In genomic region chrX:38628587-38628986, GRCh38 we compare ENCODE assay signal across 32 cellular contexts.
"Had no signal": no experiment of that assay in that cellular context is flagged by ENCODE, and none has a peak within 500 bp of the region (broad histone marks: within the 10 kb centered on the region; RNA-seq: fewer than 3 reads in every experiment).

No MANE protein-coding gene starts in this region.

- H3K4me1 Mint-ChIP-seq: nephron progenitor cell; neural crest cell; stimulated activated memory B cell treated with anti-CD40 and anti-IgM and Interleukin-4, amounts not matched to agents 10 μg/mL and 1 μg/mL and 100 μg/mL, for 72 hours had no signal

- H3K9me3 ChIP-seq: neutrophil, psoas muscle, spleen, suprapubic skin, testis, tibial artery, transverse colon, upper lobe of right lung, uterus had no signal

- H3K4me2 ChIP-seq: smooth muscle cell had no signal

- H2AFZ ChIP-seq: parathyroid adenoma had no signal

- H3K27ac Mint-ChIP-seq: naive thymus-derived CD8-positive, alpha-beta T cell; natural killer cell treated with Interleukin-12 subunit alpha and Interleukin-12 subunit beta and Interleukin-15 and Interleukin-18, amount 100 ng/mL, for 72 hours; nephron progenitor cell; progenitor cell of endocrine pancreas; stimulated activated memory B cell treated with anti-CD40 and anti-IgM and Interleukin-4, amounts not matched to agents 10 μg/mL and 1 μg/mL and 100 μg/mL, for 72 hours; stimulated activated naive CD8-positive, alpha-beta T cell treated with anti-CD3 and anti-CD28 coated beads, Interleukin-15, amount 100 ng/mL, for 72 hours; type B pancreatic cell had no signal

- H3K4me3 ChIP-seq: psoas muscle, skin epidermis, smooth muscle cell, spleen, suprapubic skin, testis, tibial artery, transverse colon, upper lobe of right lung, uterus had no signal

- H3K36me3 Mint-ChIP-seq: naive thymus-derived CD8-positive, alpha-beta T cell; natural killer cell treated with Interleukin-12 subunit alpha and Interleukin-12 subunit beta and Interleukin-15 and Interleukin-18, amount 100 ng/mL, for 72 hours; stimulated activated memory B cell treated with anti-CD40 and anti-IgM and Interleukin-4, amounts not matched to agents 10 μg/mL and 1 μg/mL and 100 μg/mL, for 72 hours; type B pancreatic cell had no signal

- H3K4me1 ChIP-seq: parathyroid adenoma, spleen, suprapubic skin, testis, tibial artery, transverse colon, upper lobe of right lung, uterus had no signal

- H3K9ac ChIP-seq: parathyroid adenoma had no signal

- H3K4me3 Mint-ChIP-seq: naive thymus-derived CD8-positive, alpha-beta T cell; natural killer cell treated with Interleukin-12 subunit alpha and Interleukin-12 subunit beta and Interleukin-15 and Interleukin-18, amount 100 ng/mL, for 72 hours; nephron progenitor cell; neural crest cell; stimulated activated memory B cell treated with anti-CD40 and anti-IgM and Interleukin-4, amounts not matched to agents 10 μg/mL and 1 μg/mL and 100 μg/mL, for 72 hours; stimulated activated naive CD8-positive, alpha-beta T cell treated with anti-CD3 and anti-CD28 coated beads, Interleukin-15, amount 100 ng/mL, for 72 hours; type B pancreatic cell had no signal

- H3K27me3 ChIP-seq: neutrophil, spleen, suprapubic skin, testis, tibial artery, transverse colon, upper lobe of right lung had no signal

- DNase-seq: naive thymus-derived CD8-positive, alpha-beta T cell; nephron progenitor cell; nucleus accumbens; posterior cingulate gyrus; psoas muscle; right cardiac atrium; spleen; stimulated activated CD4-positive, alpha-beta T cell treated with anti-CD3 and anti-CD28 coated beads, Interleukin-12 subunit alpha, Interleukin-12 subunit beta, amount 100 ng/mL, for 4 hours; stimulated activated CD4-positive, alpha-beta T cell treated with anti-CD3 and anti-CD28 coated beads, Interleukin-1b, Interleukin-23, amount 100 ng/mL, for 48 hours; stimulated activated CD4-positive, alpha-beta T cell treated with anti-CD3 and anti-CD28 coated beads, Interleukin-4, amount 100 ng/mL, for 1 hour; stimulated activated CD4-positive, alpha-beta T cell treated with anti-CD3 and anti-CD28 coated beads, Interleukin-4, amount 100 ng/mL, for 4 hours; stimulated activated CD8-positive, alpha-beta memory T cell treated with anti-CD3 and anti-CD28 coated beads, Interleukin-4, amount 100 ng/mL, for 48 hours; stimulated activated naive CD4-positive, alpha-beta T cell; stimulated activated naive CD8-positive, alpha-beta T cell treated with anti-CD3 and anti-CD28 coated beads, Interleukin-15, amount 100 ng/mL, for 72 hours; stimulated activated naive CD8-positive, alpha-beta T cell treated with anti-CD3 and anti-CD28 coated beads, Interleukin-15, Interleukin-2, amounts not matched to agents 100 U/mL and 50 U/mL, for 24 hours; substantia nigra; testis; tibial artery; transverse colon; upper lobe of right lung; uterus had no signal

- H3K27ac ChIP-seq: neutrophil, parathyroid adenoma, psoas muscle, skin epidermis, spleen, suprapubic skin, testis, tibial artery, transverse colon, upper lobe of right lung, uterus had no signal

- H3K79me2 ChIP-seq: parathyroid adenoma had no signal

- H3K9me3 Mint-ChIP-seq: natural killer cell treated with Interleukin-12 subunit alpha and Interleukin-12 subunit beta and Interleukin-15 and Interleukin-18, amount 100 ng/mL, for 72 hours; stimulated activated memory B cell treated with anti-CD40 and anti-IgM and Interleukin-4, amounts not matched to agents 10 μg/mL and 1 μg/mL and 100 μg/mL, for 72 hours; stimulated activated naive CD8-positive, alpha-beta T cell treated with anti-CD3 and anti-CD28 coated beads, Interleukin-15, amount 100 ng/mL, for 72 hours; type B pancreatic cell had no signal

- ATAC-seq: naive thymus-derived CD8-positive, alpha-beta T cell; sciatic nerve; stimulated activated memory B cell treated with anti-CD40 and anti-IgM and Interleukin-4, amounts not matched to agents 10 μg/mL and 1 μg/mL and 100 μg/mL, for 72 hours; stimulated activated naive CD8-positive, alpha-beta T cell treated with anti-CD3 and anti-CD28 coated beads, Interleukin-15, amount 100 ng/mL, for 72 hours; stimulated activated naive CD8-positive, alpha-beta T cell treated with anti-CD3 and anti-CD28 coated beads, Interleukin-15, Interleukin-2, amounts not matched to agents 100 U/mL and 50 U/mL, for 24 hours; upper lobe of right lung had no signal

- H3K27me3 Mint-ChIP-seq: progenitor cell of endocrine pancreas, type B pancreatic cell had no signal

- H3K36me3 ChIP-seq: neutrophil, spleen, suprapubic skin, tibial artery, transverse colon, upper lobe of right lung, uterus had no signal
